Comparison of ENCODE assay signal across 8 cellular contexts in genomic region chr6:28953039-28953872, GRCh38. TPM values are rescaled to one million over a fixed set of nuclear protein-coding genes. Genes with fewer than 3 reads are reported as not detected.
A peak's percentile ranks its signal among the peaks of the same experiment; 100 is the strongest.
DNase-seq lines count a peak whose midpoint lies in the region; ATAC-seq lines count a peak whose summit lies in the region.

No MANE protein-coding gene starts in this region.

- H3K27ac ChIP-seq in SJSA1 = no peak overlapping the region

- ATAC-seq in Right ventricle myocardium inferior (peak; percentile 62), left cardiac atrium (peak; percentile 50 to 95)

- no peak for DNase-seq in Right ventricle myocardium inferior (ENCODE audit: missing footprints)
- DNase-seq in cardiac septum (ENCODE audit: low spot score) = no peak
- DNase-seq in KBM-7 = peak; percentile 78
- DNase-seq in SJSA1 (ENCODE audit: low read depth in 1 of 2, low spot score in 2 of 2) = peak; percentile 68 to 71
- peak; percentile 67 for DNase-seq in activated naive CD4-positive, alpha-beta T cell treated with anti-CD3 and anti-CD28 coated beads, Interleukin-2, amount 50 U/mL, for 16 hours
- DNase-seq in left cardiac atrium = no peak
- peak; percentile 34 for DNase-seq in renal cortical epithelial cell (ENCODE audit: low read depth)
- DNase-seq in NCI-H2196 treated with DMSO at 0.1 percent for 48 hours (lab: John Stamatoyannopoulos, UW; ENCODE audit: unreplicated experiment) = no peak

- no peaks in the 10 kb centered on the region; the same call in 1 of the 2 replicates for H3K4me1 ChIP-seq in SJSA1 (replicated peaks)

- in situ Hi-C loops in KBM-7 (cut with MboI; ENCODE audit: low pct_unique_long_range_greater_than_20kb, low sequenced_read_pairs) = no loop called here

- intact Hi-C loops in Right ventricle myocardium inferior (cut with DNase I) (no loop called here), cardiac septum (cut with DNase I) (no loop called here), left cardiac atrium (cut with DNase I) (no loop called here)

- peak overlapping the region; percentile 27 for H3K4me3 ChIP-seq in SJSA1

- no peaks in the 10 kb centered on the region for H3K36me3 ChIP-seq in SJSA1

- H3K9me3 ChIP-seq in SJSA1 (replicated peaks) = no peaks in the 10 kb centered on the region

- no peaks in the 10 kb centered on the region; the same call in 1 of the 2 replicates for H3K27me3 ChIP-seq in SJSA1 (replicated peaks)

RNA-seq across cellular contexts. Expression of gene TRIM27, which starts 29.5 kb away (rescaled TPM):
- total RNA-seq in Right ventricle myocardium inferior (18.5 TPM), cardiac septum (21.0 TPM), left cardiac atrium (10 to 100 TPM; 20.7 to 25.3 TPM), renal cortical epithelial cell (58.3 and 66.5 TPM in 2 replicates)
- total RNA-seq in SJSA1 (2014; rRNA removed; shearing (Covaris generic)) = 38.2 and 61.4 TPM in 2 replicates

RNA-seq across cellular contexts. Expression of gene ZNF311, which starts 51.9 kb away (rescaled TPM):
- total RNA-seq in Right ventricle myocardium inferior (0.35 TPM), cardiac septum (0.22 TPM), left cardiac atrium (under 1 TPM; 0.37 to 0.68 TPM), renal cortical epithelial cell (1.6 and 2.1 TPM in 2 replicates)
- not detected in 2 replicates for total RNA-seq in SJSA1 (2014; rRNA removed; shearing (Covaris generic))

Comparison
In these comparisons a context has a peak if more than half of its experiments do, and no peak if none do; other contexts are left out.
1. DNase-seq: peak in KBM-7 (single experiment), SJSA1 (2 of 2), activated naive CD4-positive, alpha-beta T cell treated with anti-CD3 and anti-CD28 coated beads, Interleukin-2, amount 50 U/mL, for 16 hours (single experiment) and renal cortical epithelial cell (single experiment); none in Right ventricle myocardium inferior (single experiment), cardiac septum (single experiment), left cardiac atrium (single experiment) and NCI-H2196 treated with DMSO at 0.1 percent for 48 hours (single experiment).